ENCODE assay signal across 34 cellular contexts in genomic region chr16:79131676-79132075, GRCh38.
"Had no signal": no experiment of that assay in that cellular context is flagged by ENCODE, and none has a peak within 500 bp of the region (broad histone marks: within the 10 kb centered on the region; RNA-seq: fewer than 3 reads in every experiment).

No MANE protein-coding gene starts in this region.

- H3K27me3 ChIP-seq: MG63 had no signal

- H3K4me3 ChIP-seq: MG63 had no signal

- DNase-seq: Kasumi-1, MG63, MM.1S, MV-4-11, NCI-H1048, NCI-H1092, NCI-H1092 treated with DMSO at 0.1 percent for 48 hours, NCI-H1105, NCI-H1105 treated with DMSO at 0.1 percent for 48 hours, NCI-H1417, NCI-H1417 treated with DMSO at 0.1 percent for 48 hours, NCI-H1436, NCI-H1436 treated with DMSO at 0.1 percent for 48 hours, NCI-H146, NCI-H1694, NCI-H1694 treated with DMSO at 0.1 percent for 48 hours, NCI-H187, NCI-H187 treated with DMSO at 0.1 percent for 48 hours, NCI-H1930, NCI-H2029, NCI-H2029 treated with DMSO at 0.1 percent for 48 hours, NCI-H2081, NCI-H2081 treated with DMSO at 0.1 percent for 48 hours, NCI-H2107, NCI-H2171, NCI-H2171 treated with DMSO at 0.1 percent for 48 hours, NCI-H2227 treated with DMSO at 0.1 percent for 48 hours, NCI-H226, NCI-H345, NCI-H446, NCI-H446 treated with DMSO at 0.1 percent for 48 hours, NCI-H510A, NCI-H510A treated with DMSO at 0.1 percent for 48 hours, NCI-H524 had no signal

- H3K9me3 ChIP-seq: MG63 had no signal

- H3K36me3 ChIP-seq: MG63 had no signal
